20 cellular contexts compared by ENCODE assay signal in genomic region chr1:198228925-198229324, GRCh38.
"Had no signal": no experiment of that assay in that cellular context is flagged by ENCODE, and none has a peak within 500 bp of the region (broad histone marks: within the 10 kb centered on the region; RNA-seq: fewer than 3 reads in every experiment).

No MANE protein-coding gene starts in this region.

- H3K9me3 ChIP-seq: colonic mucosa, esophagus squamous epithelium, suprapubic skin had no signal

- H3K4me3 ChIP-seq: colonic mucosa, esophagus squamous epithelium, lung, suprapubic skin had no signal

- DNase-seq: activated CD4-positive, alpha-beta memory T cell treated with anti-CD3 and anti-CD28 coated beads for 36 hours; activated CD4-positive, alpha-beta T cell treated with anti-CD3 and anti-CD28 coated beads for 4 hours; activated naive CD8-positive, alpha-beta T cell treated with anti-CD3 and anti-CD28 coated beads for 36 hours; activated T-cell treated with anti-CD3 and anti-CD28 coated beads for 4 hours; amniotic stem cell; central memory CD4-positive, alpha-beta T cell; colonic mucosa; esophagus squamous epithelium; glutamatergic neuron; hippocampal formation; left colon; midbrain; posterior cingulate gyrus; stimulated activated CD4-positive, alpha-beta T cell treated with anti-CD3 and anti-CD28 coated beads, Interleukin-2, amount 100 ng/mL, for 24 hours; stimulated activated naive CD8-positive, alpha-beta T cell treated with anti-CD3 and anti-CD28 coated beads, Interleukin-15, amount 100 ng/mL, for 72 hours had no signal

- H3K27ac ChIP-seq: colonic mucosa, esophagus squamous epithelium, suprapubic skin had no signal

- H3K27me3 ChIP-seq: colonic mucosa, esophagus squamous epithelium, suprapubic skin had no signal

- FAIRE-seq: islet of Langerhans, TTC549 had no signal

- H3K36me3 ChIP-seq: colonic mucosa, esophagus squamous epithelium, suprapubic skin had no signal

- ATAC-seq: left colon; stimulated activated naive CD8-positive, alpha-beta T cell treated with anti-CD3 and anti-CD28 coated beads, Interleukin-15, amount 100 ng/mL, for 72 hours; WTC11 had no signal

- H3K4me1 ChIP-seq: colonic mucosa had no signal
